In genomic region chr10:5559642-5560141, GRCh38 we compare ENCODE assay signal across 9 cellular contexts. TPM values are rescaled to one million over a fixed set of nuclear protein-coding genes. Genes with fewer than 3 reads are reported as not detected.
DNase-seq lines count a peak whose midpoint lies in the region; ATAC-seq and TF ChIP-seq lines count a peak whose summit lies in the region.
"Had no signal": no experiment of that assay in that cellular context is flagged by ENCODE, and none has a peak within 500 bp of the region (broad histone marks: within the 10 kb centered on the region; RNA-seq: fewer than 3 reads in every experiment).

No MANE protein-coding gene starts in this region.

- no peak overlapping the region for H3K4me3 Mint-ChIP-seq in osteocyte (ENCODE audit: unreplicated experiment)
- H3K4me3 Mint-ChIP-seq in naive thymus-derived CD8-positive, alpha-beta T cell, result no peak overlapping the region

- CTCF ChIA-PET in OCI-LY7 (lab: Charles Lee; ENCODE audit: unreplicated experiment), result no interaction called here

- peak; percentile 14 for TF ChIP-seq EP300 in esophagus muscularis mucosa (IDR thresholded peaks at IDR 0.05)

- ATAC-seq in HG02623 (IDR thresholded peaks at IDR 0.05; ENCODE audit: unreplicated experiment) (no peak), GM21390 (IDR thresholded peaks at IDR 0.05; ENCODE audit: unreplicated experiment) (no peak)
- no peak for ATAC-seq in naive thymus-derived CD8-positive, alpha-beta T cell

- H3K79me2 ChIP-seq in OCI-LY7 (ENCODE audit: insufficient read depth, low read depth, low read length), result no peaks in the 10 kb centered on the region

- no peak overlapping the region for H3K4me3 ChIP-seq in OCI-LY7 (ENCODE audit: low read depth, low read length, poor library complexity, severe bottlenecking)
- no peak overlapping the region for H3K4me3 ChIP-seq in esophagus muscularis mucosa

- H3K27ac Mint-ChIP-seq in osteocyte (ENCODE audit: unreplicated experiment), result peak overlapping the region; percentile 66
- peak overlapping the region in 1 of 10 donors; percentile 37 for H3K27ac Mint-ChIP-seq in naive thymus-derived CD8-positive, alpha-beta T cell

- H3K4me2 ChIP-seq in OCI-LY7 (ENCODE audit: low read length), result peak overlapping the region; percentile 14; the same call in 1 of the 2 replicates

- no peaks in the 10 kb centered on the region for H3K9me3 Mint-ChIP-seq in osteocyte (ENCODE audit: unreplicated experiment)
- H3K9me3 Mint-ChIP-seq in naive thymus-derived CD8-positive, alpha-beta T cell, result no peaks in the 10 kb centered on the region

- H3K9me3 ChIP-seq in OCI-LY7 (ENCODE audit: low read length), result no peaks in the 10 kb centered on the region
- no peaks in the 10 kb centered on the region for H3K9me3 ChIP-seq in esophagus muscularis mucosa

- intact Hi-C loops in OCI-LY7 (cut with micrococcal nuclease; ENCODE audit: unreplicated experiment) (no loop called here), esophagus muscularis mucosa (cut with DNase I) (loop anchor here (2.0 kb wide), 1 partner anchor 111 kb away; no protein-coding TSS in a partner anchor)

- no peaks in the 10 kb centered on the region for H3K27me3 ChIP-seq in esophagus muscularis mucosa

- no peak for TF ChIP-seq POLR2A in esophagus muscularis mucosa (IDR thresholded peaks at IDR 0.05; ENCODE audit: low read depth)

- DNase-seq in Daoy (ENCODE audit: low read depth) (peak; percentile 79), OCI-LY7 (ENCODE audit: low spot score) (no peak), esophagus muscularis mucosa (ENCODE audit: extremely low spot score) (no peak), osteocyte (ENCODE audit: extremely low spot score, unreplicated experiment) (no peak), SW 1271 (lab: John Stamatoyannopoulos, UW) (no peak)
- no peak for DNase-seq in naive thymus-derived CD8-positive, alpha-beta T cell

- POLR2A ChIA-PET in OCI-LY7 (lab: Charles Lee), result interaction anchor here (0.5 kb wide), 1 partner anchor 257 kb away, joined by 3 read pairs; no protein-coding TSS in a partner anchor
- POLR2A ChIA-PET in naive thymus-derived CD8-positive, alpha-beta T cell (lab: Charles Lee), result no interaction called here

- peak overlapping the region; percentile 71; the same call in 1 of the 2 replicates for H2AFZ ChIP-seq in OCI-LY7 (ENCODE audit: low read length)

- no TSS peak for BruUV-seq in OCI-LY7 (replicated peaks; lab: Mats Ljungman, UMichigan)

- 28% methylated on average over 9 of the region's 9 CpGs for WGBS in esophagus muscularis mucosa

- H3K27ac ChIP-seq in OCI-LY7 (ENCODE audit: low read depth, low read length, poor library complexity, severe bottlenecking) (no peak overlapping the region), esophagus muscularis mucosa (replicated peaks in 1 of 4) (peak overlapping the region; percentile 77 to 84 (median 78))

- H4K20me1 ChIP-seq in OCI-LY7 (ENCODE audit: insufficient read depth, low read length), result no peaks in the 10 kb centered on the region

- H3K4me1 Mint-ChIP-seq in osteocyte (ENCODE audit: unreplicated experiment), result peaks cover 41% of the 10 kb centered on the region
- H3K4me1 Mint-ChIP-seq in naive thymus-derived CD8-positive, alpha-beta T cell, result peaks cover 9 to 15% (median 11%) of the 10 kb centered on the region in 4 donors

- H3K9me2 ChIP-seq in OCI-LY7 (ENCODE audit: insufficient read depth, low read length), result no peaks in the 10 kb centered on the region

- TF ChIP-seq CTCF in OCI-LY7 (conservative IDR thresholded peaks at IDR 0.05; ENCODE audit: low read length), result no peak
- TF ChIP-seq CTCF in esophagus muscularis mucosa (IDR thresholded peaks at IDR 0.05), result no peak
- no peak for TF ChIP-seq CTCF in osteocyte (IDR thresholded peaks at IDR 0.05)

- H3K4me1 ChIP-seq in OCI-LY7 (ENCODE audit: insufficient read depth, low read length, poor library complexity, severe bottlenecking) (peaks cover 9% of the 10 kb centered on the region), esophagus muscularis mucosa (peaks cover 0 to 84% (median 75%) of the 10 kb centered on the region in 4 donors)

- H3K36me3 ChIP-seq in OCI-LY7 (ENCODE audit: insufficient read depth, low read length) (no peaks in the 10 kb centered on the region), esophagus muscularis mucosa (no peaks in the 10 kb centered on the region)

- H3K27me3 Mint-ChIP-seq in osteocyte (ENCODE audit: unreplicated experiment), result no peaks in the 10 kb centered on the region
- H3K27me3 Mint-ChIP-seq in naive thymus-derived CD8-positive, alpha-beta T cell, result peaks cover 0 to 3% (median 0%) of the 10 kb centered on the region in 5 donors

- no peaks in the 10 kb centered on the region for H3K36me3 Mint-ChIP-seq in osteocyte (ENCODE audit: unreplicated experiment)
- no peaks in the 10 kb centered on the region for H3K36me3 Mint-ChIP-seq in naive thymus-derived CD8-positive, alpha-beta T cell

RNA-seq across cellular contexts. Expression of gene CALML3, which starts 34.9 kb away (rescaled TPM):
- total RNA-seq in Daoy (2014; rRNA removed; shearing (Covaris generic)), result not detected in 2 replicates
- not detected in 2 replicates for total RNA-seq in OCI-LY7 (2014; rRNA removed; shearing (Covaris generic))
- total RNA-seq in OCI-LY7 (2022), result not detected in 2 replicates
- total RNA-seq in esophagus muscularis mucosa, result not detected
- not detected in 2 replicates for total RNA-seq in osteocyte
- not detected for total RNA-seq in naive thymus-derived CD8-positive, alpha-beta T cell
- polyA plus RNA-seq in naive thymus-derived CD8-positive, alpha-beta T cell, result not detected
- total RNA-seq: skeletal muscle tissue had no signal
